Comparison of ENCODE assay signal across 1 cellular context in the genomic region with DNA sequence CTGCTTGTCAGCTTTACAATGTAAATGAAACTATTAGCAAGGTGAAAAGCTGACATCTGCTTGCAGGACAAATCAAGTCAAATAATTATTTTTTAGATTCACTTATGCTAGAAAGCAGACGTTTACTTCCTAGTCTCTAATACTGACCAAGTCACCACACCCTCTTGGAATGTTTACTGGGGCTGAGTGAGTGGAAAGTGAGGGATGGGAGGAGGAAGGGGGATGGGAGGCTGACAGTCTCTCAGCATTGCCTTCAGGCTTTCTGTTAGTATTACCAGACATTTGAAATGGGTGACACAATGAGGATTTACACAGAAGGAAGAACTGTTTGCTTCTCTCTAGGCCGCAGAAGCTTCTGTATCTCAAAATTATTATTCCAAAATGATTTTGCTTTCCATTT.
TF ChIP-seq lines count a peak whose summit lies in the region.

No MANE protein-coding gene starts in this region.

TF ChIP-seq in SK-N-SH treated with all-trans-retinoic acid at 6 μM for 48 hours, 23 proteins besides CTCF, POLR2A, EP300 and RAD21 (continued from another document):
- TF ChIP-seq, protein P1, sequence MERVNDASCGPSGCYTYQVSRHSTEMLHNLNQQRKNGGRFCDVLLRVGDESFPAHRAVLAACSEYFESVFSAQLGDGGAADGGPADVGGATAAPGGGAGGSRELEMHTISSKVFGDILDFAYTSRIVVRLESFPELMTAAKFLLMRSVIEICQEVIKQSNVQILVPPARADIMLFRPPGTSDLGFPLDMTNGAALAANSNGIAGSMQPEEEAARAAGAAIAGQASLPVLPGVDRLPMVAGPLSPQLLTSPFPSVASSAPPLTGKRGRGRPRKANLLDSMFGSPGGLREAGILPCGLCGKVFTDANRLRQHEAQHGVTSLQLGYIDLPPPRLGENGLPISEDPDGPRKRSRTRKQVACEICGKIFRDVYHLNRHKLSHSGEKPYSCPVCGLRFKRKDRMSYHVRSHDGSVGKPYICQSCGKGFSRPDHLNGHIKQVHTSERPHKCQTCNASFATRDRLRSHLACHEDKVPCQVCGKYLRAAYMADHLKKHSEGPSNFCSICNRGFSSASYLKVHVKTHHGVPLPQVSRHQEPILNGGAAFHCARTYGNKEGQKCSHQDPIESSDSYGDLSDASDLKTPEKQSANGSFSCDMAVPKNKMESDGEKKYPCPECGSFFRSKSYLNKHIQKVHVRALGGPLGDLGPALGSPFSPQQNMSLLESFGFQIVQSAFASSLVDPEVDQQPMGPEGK (CRISPR knock-in tag; IDR thresholded peaks at IDR 0.05; ENCODE audit: borderline replicate concordance) = no peak
- TF ChIP-seq ZNF70 (CRISPR knock-in tag; IDR thresholded peaks at IDR 0.05) (no peak), TOX (CRISPR knock-in tag; IDR thresholded peaks at IDR 0.05; ENCODE audit: borderline replicate concordance) (no peak), PPARA (CRISPR knock-in tag; IDR thresholded peaks at IDR 0.05; ENCODE audit: borderline replicate concordance) (no peak), ZNF565 (CRISPR knock-in tag; conservative IDR thresholded peaks at IDR 0.05; ENCODE audit: low read depth) (no peak), ZNF8 (CRISPR knock-in tag; IDR thresholded peaks at IDR 0.05) (no peak), OSR1 (CRISPR knock-in tag; IDR thresholded peaks at IDR 0.05) (no peak), SNAI2 (CRISPR knock-in tag; IDR thresholded peaks at IDR 0.05) (no peak)
- TF ChIP-seq, protein P2, sequence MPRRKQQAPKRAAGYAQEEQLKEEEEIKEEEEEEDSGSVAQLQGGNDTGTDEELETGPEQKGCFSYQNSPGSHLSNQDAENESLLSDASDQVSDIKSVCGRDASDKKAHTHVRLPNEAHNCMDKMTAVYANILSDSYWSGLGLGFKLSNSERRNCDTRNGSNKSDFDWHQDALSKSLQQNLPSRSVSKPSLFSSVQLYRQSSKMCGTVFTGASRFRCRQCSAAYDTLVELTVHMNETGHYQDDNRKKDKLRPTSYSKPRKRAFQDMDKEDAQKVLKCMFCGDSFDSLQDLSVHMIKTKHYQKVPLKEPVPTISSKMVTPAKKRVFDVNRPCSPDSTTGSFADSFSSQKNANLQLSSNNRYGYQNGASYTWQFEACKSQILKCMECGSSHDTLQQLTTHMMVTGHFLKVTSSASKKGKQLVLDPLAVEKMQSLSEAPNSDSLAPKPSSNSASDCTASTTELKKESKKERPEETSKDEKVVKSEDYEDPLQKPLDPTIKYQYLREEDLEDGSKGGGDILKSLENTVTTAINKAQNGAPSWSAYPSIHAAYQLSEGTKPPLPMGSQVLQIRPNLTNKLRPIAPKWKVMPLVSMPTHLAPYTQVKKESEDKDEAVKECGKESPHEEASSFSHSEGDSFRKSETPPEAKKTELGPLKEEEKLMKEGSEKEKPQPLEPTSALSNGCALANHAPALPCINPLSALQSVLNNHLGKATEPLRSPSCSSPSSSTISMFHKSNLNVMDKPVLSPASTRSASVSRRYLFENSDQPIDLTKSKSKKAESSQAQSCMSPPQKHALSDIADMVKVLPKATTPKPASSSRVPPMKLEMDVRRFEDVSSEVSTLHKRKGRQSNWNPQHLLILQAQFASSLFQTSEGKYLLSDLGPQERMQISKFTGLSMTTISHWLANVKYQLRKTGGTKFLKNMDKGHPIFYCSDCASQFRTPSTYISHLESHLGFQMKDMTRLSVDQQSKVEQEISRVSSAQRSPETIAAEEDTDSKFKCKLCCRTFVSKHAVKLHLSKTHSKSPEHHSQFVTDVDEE (CRISPR knock-in tag; IDR thresholded peaks at IDR 0.05) = no peak
- TF ChIP-seq, protein P3, sequence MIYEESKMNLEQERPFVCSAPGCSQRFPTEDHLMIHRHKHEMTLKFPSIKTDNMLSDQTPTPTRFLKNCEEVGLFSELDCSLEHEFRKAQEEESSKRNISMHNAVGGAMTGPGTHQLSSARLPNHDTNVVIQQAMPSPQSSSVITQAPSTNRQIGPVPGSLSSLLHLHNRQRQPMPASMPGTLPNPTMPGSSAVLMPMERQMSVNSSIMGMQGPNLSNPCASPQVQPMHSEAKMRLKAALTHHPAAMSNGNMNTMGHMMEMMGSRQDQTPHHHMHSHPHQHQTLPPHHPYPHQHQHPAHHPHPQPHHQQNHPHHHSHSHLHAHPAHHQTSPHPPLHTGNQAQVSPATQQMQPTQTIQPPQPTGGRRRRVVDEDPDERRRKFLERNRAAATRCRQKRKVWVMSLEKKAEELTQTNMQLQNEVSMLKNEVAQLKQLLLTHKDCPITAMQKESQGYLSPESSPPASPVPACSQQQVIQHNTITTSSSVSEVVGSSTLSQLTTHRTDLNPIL (CRISPR knock-in tag; IDR thresholded peaks at IDR 0.05; ENCODE audit: low read depth) = no peak
